1 cellular context compared by ENCODE assay signal in genomic region chr11:5366856-5367255, GRCh38.
TF ChIP-seq lines count a peak whose summit lies in the region.

No MANE protein-coding gene starts in this region.

TF ChIP-seq in SK-N-SH, 30 proteins besides CTCF, POLR2A, EP300 and RAD21:
- no peak for TF ChIP-seq NFIC (IDR thresholded peaks at IDR 0.05; ENCODE audit: borderline replicate concordance)
- TF ChIP-seq ELF1 (IDR thresholded peaks at IDR 0.05), result no peak
- no peak for TF ChIP-seq MXI1 (IDR thresholded peaks at IDR 0.05; ENCODE audit: low read depth, low read length)
- TF ChIP-seq RXRA (IDR thresholded peaks at IDR 0.05; ENCODE audit: borderline replicate concordance, low read depth), result no peak
- TF ChIP-seq, protein P1, sequence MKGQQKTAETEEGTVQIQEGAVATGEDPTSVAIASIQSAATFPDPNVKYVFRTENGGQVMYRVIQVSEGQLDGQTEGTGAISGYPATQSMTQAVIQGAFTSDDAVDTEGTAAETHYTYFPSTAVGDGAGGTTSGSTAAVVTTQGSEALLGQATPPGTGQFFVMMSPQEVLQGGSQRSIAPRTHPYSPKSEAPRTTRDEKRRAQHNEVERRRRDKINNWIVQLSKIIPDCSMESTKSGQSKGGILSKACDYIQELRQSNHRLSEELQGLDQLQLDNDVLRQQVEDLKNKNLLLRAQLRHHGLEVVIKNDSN (IDR thresholded peaks at IDR 0.05; ENCODE audit: borderline replicate concordance, low read depth), result no peak
- no peak for TF ChIP-seq MEF2A (IDR thresholded peaks at IDR 0.05; ENCODE audit: borderline replicate concordance, low read depth)
- no peak for TF ChIP-seq RCOR1 (IDR thresholded peaks at IDR 0.05; ENCODE audit: low read length)
- TF ChIP-seq, protein P2, sequence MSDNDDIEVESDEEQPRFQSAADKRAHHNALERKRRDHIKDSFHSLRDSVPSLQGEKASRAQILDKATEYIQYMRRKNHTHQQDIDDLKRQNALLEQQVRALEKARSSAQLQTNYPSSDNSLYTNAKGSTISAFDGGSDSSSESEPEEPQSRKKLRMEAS (IDR thresholded peaks at IDR 0.05; ENCODE audit: low read depth), result no peak
- no peak for TF ChIP-seq EZH2phosphoT487 (IDR thresholded peaks at IDR 0.05; ENCODE audit: borderline replicate concordance, low read depth)
